1 cellular context compared by ENCODE assay signal in genomic region chr6:45294065-45294701, GRCh38.
TF ChIP-seq lines count a peak whose summit lies in the region.
"Not testable (repeated sequence)": the region's sequence is repeated elsewhere in the genome, so short reads cannot be mapped to it uniquely, and the experiment has no call there.

No MANE protein-coding gene starts in this region.

TF ChIP-seq in K562, 482 proteins besides CTCF, POLR2A, EP300 and RAD21 (continued from another document and continues in another):
- peak; percentile 42; the same call in 1 of the 2 replicates for TF ChIP-seq CUX1 (CRISPR knock-in tag; IDR thresholded peaks at IDR 0.05)
- peak; percentile 69 for TF ChIP-seq FOXA1 (IDR thresholded peaks at IDR 0.05; ENCODE audit: borderline replicate concordance)
- TF ChIP-seq SPI1 (IDR thresholded peaks at IDR 0.05; ENCODE audit: borderline replicate concordance, low read depth, low read length) = peak; percentile 98
- TF ChIP-seq CCNT2 (IDR thresholded peaks at IDR 0.05; ENCODE audit: borderline replicate concordance, extremely low read depth, insufficient read length, low read depth, low read length) = peak; percentile 96
- peak; percentile 73 for TF ChIP-seq NEUROD1 (IDR thresholded peaks at IDR 0.05; ENCODE audit: borderline replicate concordance, low read depth, low read length, partially characterized antibody)
- 0 out of 2 replicates have a peak, but pooled peaks have one; percentile 46 for TF ChIP-seq PHB2 (IDR thresholded peaks at IDR 0.05; ENCODE audit: low read depth)
- peak; percentile 52 for TF ChIP-seq BCOR (IDR thresholded peaks at IDR 0.05)
- peak in 1 of 2 experiments; percentile 28; a peak in 1 of 3 replicates for TF ChIP-seq CBX3 (IDR thresholded peaks at IDR 0.05; ENCODE audit: borderline replicate concordance in 1 of 2, low read length in 2 of 2)
- peak; percentile 98 for TF ChIP-seq DPF2 (IDR thresholded peaks at IDR 0.05)
- peak; percentile 82; the same call in 1 of the 2 replicates for TF ChIP-seq NCOA1 (IDR thresholded peaks at IDR 0.05; ENCODE audit: low read depth)
- peak; percentile 71 for TF ChIP-seq PML (IDR thresholded peaks at IDR 0.05; ENCODE audit: low read length)
- TF ChIP-seq NONO (IDR thresholded peaks at IDR 0.05; ENCODE audit: low read depth in 2 of 2, low read length in 1 of 2) = 0 out of 4 replicates have a peak, but pooled peaks of 1 of the 2 experiments have one; percentile 52
- TF ChIP-seq TCF3 (CRISPR knock-in tag; IDR thresholded peaks at IDR 0.05) = peak; percentile 90
- TF ChIP-seq ARID1B (IDR thresholded peaks at IDR 0.05) = peak; percentile 99
- TF ChIP-seq PKNOX1 (IDR thresholded peaks at IDR 0.05) = 0 out of 2 replicates have a peak, but pooled peaks have one; percentile 53
- peak; percentile 28 to 83 for TF ChIP-seq AFF1 (IDR thresholded peaks at IDR 0.05; ENCODE audit: low read depth in 1 of 2, partially characterized antibody in 2 of 2)
- peak; percentile 67 for TF ChIP-seq ZNF766 (CRISPR knock-in tag; conservative IDR thresholded peaks at IDR 0.05)
- peak; percentile 84 for TF ChIP-seq HDAC3 (IDR thresholded peaks at IDR 0.05; ENCODE audit: borderline replicate concordance, partially characterized antibody)
- TF ChIP-seq MECOM (CRISPR knock-in tag; IDR thresholded peaks at IDR 0.05) = peak; percentile 91
- TF ChIP-seq ZNF639 (CRISPR knock-in tag; conservative IDR thresholded peaks at IDR 0.05 in 1 of 2, IDR thresholded peaks at IDR 0.05 in 1 of 2) = peak in 1 of 2 experiments; percentile 69; a peak in 1 of 4 replicates
- peak; percentile 60 for TF ChIP-seq MBD2 (IDR thresholded peaks at IDR 0.05; ENCODE audit: borderline replicate concordance, low read depth)
- peak; percentile 91 for TF ChIP-seq NCOR1 (IDR thresholded peaks at IDR 0.05)
- peak; percentile 43; the same call in 1 of the 2 replicates for TF ChIP-seq ILF3 (IDR thresholded peaks at IDR 0.05; ENCODE audit: borderline replicate concordance)
- TF ChIP-seq GATAD2B (IDR thresholded peaks at IDR 0.05; ENCODE audit: borderline replicate concordance) = peak; percentile 98
- peak in 1 of 2 experiments; percentile 75; a peak in 1 of 4 replicates for TF ChIP-seq ZMIZ1 (IDR thresholded peaks at IDR 0.05; ENCODE audit: low read depth in 2 of 2, low read length in 2 of 2)
- TF ChIP-seq LEF1 (IDR thresholded peaks at IDR 0.05) = peak; percentile 73; the same call in 1 of the 2 replicates
- peak; percentile 49; the same call in 1 of the 2 replicates for TF ChIP-seq POLR2AphosphoS5 (IDR thresholded peaks at IDR 0.05; ENCODE audit: control insufficient read depth, insufficient read depth, low read depth, low read length)
- peak; percentile 68 for TF ChIP-seq CREM (IDR thresholded peaks at IDR 0.05; ENCODE audit: low read depth)
- peak; percentile 100 for TF ChIP-seq SMARCE1 (IDR thresholded peaks at IDR 0.05)
- peak; percentile 35; the same call in 1 of the 2 replicates for TF ChIP-seq ZNF239 (CRISPR knock-in tag; IDR thresholded peaks at IDR 0.05)
- TF ChIP-seq MIER1 (IDR thresholded peaks at IDR 0.05; ENCODE audit: low read depth) = 0 out of 2 replicates have a peak, but pooled peaks have one; percentile 48
- TF ChIP-seq ZZZ3 (IDR thresholded peaks at IDR 0.05) = 0 out of 2 replicates have a peak, but pooled peaks have one; percentile 14
- TF ChIP-seq FOXJ2 (tag; IDR thresholded peaks at IDR 0.05) = peak; percentile 91
- peak; percentile 62 for TF ChIP-seq SMAD4 (CRISPR knock-in tag; conservative IDR thresholded peaks at IDR 0.05)
- TF ChIP-seq FOSL1 (tag; conservative IDR thresholded peaks at IDR 0.05) = peak; percentile 68
- peak in 1 of 2 experiments; percentile 82; a peak in 1 of 4 replicates for TF ChIP-seq ARNT (IDR thresholded peaks at IDR 0.05)
- TF ChIP-seq CBFA2T3 (IDR thresholded peaks at IDR 0.05) = peak; percentile 95
- peak; percentile 82 for TF ChIP-seq TOE1 (IDR thresholded peaks at IDR 0.05; ENCODE audit: borderline replicate concordance)
- TF ChIP-seq TOE1 (CRISPR knock-in tag; IDR thresholded peaks at IDR 0.05; ENCODE audit: borderline replicate concordance, low read depth); ATF1 (CRISPR knock-in tag; IDR thresholded peaks at IDR 0.05): not testable (repeated sequence)
- TF ChIP-seq ATF1 (tag; IDR thresholded peaks at IDR 0.05) = 0 out of 2 replicates have a peak, but pooled peaks have one; percentile 46
- peak; percentile 88 for TF ChIP-seq CC2D1A (IDR thresholded peaks at IDR 0.05)
- TF ChIP-seq MAZ (CRISPR knock-in tag; conservative IDR thresholded peaks at IDR 0.05 in 1 of 2, IDR thresholded peaks at IDR 0.05 in 1 of 2) = peak; percentile 41 to 60; a peak in 2 of 4 replicates
- TF ChIP-seq SMAD3 (CRISPR knock-in tag; conservative IDR thresholded peaks at IDR 0.05) = peak; percentile 84; the same call in 1 of the 2 replicates
- peak; percentile 41; the same call in 1 of the 2 replicates for TF ChIP-seq HMBOX1 (IDR thresholded peaks at IDR 0.05)
- peak; percentile 78 for TF ChIP-seq GATA2 (CRISPR knock-in tag; IDR thresholded peaks at IDR 0.05)
- TF ChIP-seq HES1 (IDR thresholded peaks at IDR 0.05; ENCODE audit: low read depth) = peak; percentile 84
- TF ChIP-seq FOXK2 (conservative IDR thresholded peaks at IDR 0.05 in 1 of 2, IDR thresholded peaks at IDR 0.05 in 1 of 2; ENCODE audit: low read depth in 2 of 2) = peak; percentile 34 to 43; a peak in 2 of 4 replicates
- peak in 1 of 2 experiments; percentile 98; a peak in 2 of 4 replicates for TF ChIP-seq FOXA3 (CRISPR knock-in tag; conservative IDR thresholded peaks at IDR 0.05 in 1 of 2, IDR thresholded peaks at IDR 0.05 in 1 of 2)
- TF ChIP-seq ZBTB17 (CRISPR knock-in tag; IDR thresholded peaks at IDR 0.05) = peak; percentile 73
- peak; percentile 32 for TF ChIP-seq TAF9B (IDR thresholded peaks at IDR 0.05; ENCODE audit: partially characterized antibody)
- peak; percentile 87; the same call in 1 of the 2 replicates for TF ChIP-seq MTA1 (IDR thresholded peaks at IDR 0.05; ENCODE audit: borderline replicate concordance)
